In genomic region chr17:35765086-35765710, GRCh38 we compare ENCODE assay signal across 1 cellular context.
A peak's percentile ranks its signal among the peaks of the same experiment; 100 is the strongest.
TF ChIP-seq lines count a peak whose summit lies in the region.

No MANE protein-coding gene starts in this region.

TF ChIP-seq in H1, 55 proteins besides CTCF, POLR2A, EP300 and RAD21:
- TF ChIP-seq CHD7 (IDR thresholded peaks at IDR 0.05; ENCODE audit: insufficient replicate concordance, low read length): no peak
- TF ChIP-seq SP1 (IDR thresholded peaks at IDR 0.05; ENCODE audit: low read depth, low read length): no peak
- TF ChIP-seq, protein P1, sequence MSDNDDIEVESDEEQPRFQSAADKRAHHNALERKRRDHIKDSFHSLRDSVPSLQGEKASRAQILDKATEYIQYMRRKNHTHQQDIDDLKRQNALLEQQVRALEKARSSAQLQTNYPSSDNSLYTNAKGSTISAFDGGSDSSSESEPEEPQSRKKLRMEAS (IDR thresholded peaks at IDR 0.05): peak; percentile 37; the same call in 1 of the 2 replicates
